9 cellular contexts compared by ENCODE assay signal in the genomic region with DNA sequence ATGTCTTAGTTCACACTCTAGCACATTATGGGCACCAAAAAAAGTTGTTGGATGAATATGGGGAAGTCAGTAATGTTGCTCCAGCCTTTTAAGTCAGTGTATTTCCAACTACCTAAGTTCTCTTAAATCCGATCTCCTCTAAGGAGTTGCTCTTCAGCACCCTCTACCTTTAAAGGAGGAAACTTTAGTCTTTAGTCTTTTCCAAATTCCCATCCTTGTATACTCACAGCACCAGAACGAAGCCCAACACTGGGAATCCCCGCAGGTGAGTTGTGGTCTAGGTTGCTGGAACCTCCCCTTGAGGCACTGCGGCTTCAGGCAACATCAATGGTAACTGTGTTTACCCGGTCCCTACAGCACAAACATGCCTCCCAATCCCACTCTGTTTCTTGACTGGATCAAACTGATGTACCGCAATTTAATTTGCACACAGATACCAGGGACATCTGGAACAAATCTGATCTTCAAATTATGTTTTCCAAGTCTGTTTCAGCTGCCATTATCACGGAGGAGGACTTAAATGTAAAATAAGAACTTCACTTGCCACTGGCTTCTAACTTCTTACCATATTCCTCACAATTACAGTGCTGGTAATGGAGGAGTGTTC.
DNase-seq lines count a peak whose midpoint lies in the region; ATAC-seq and TF ChIP-seq lines count a peak whose summit lies in the region.
"Had no signal": no experiment of that assay in that cellular context is flagged by ENCODE, and none has a peak within 500 bp of the region (broad histone marks: within the 10 kb centered on the region; RNA-seq: fewer than 3 reads in every experiment).

No MANE protein-coding gene starts in this region.

- peak; percentile 73 for ATAC-seq in HCT116
- no peak for ATAC-seq in activated naive CD8-positive, alpha-beta T cell treated with anti-CD3 and anti-CD28 coated beads, Interleukin-2, amount 50 U/mL, for 24 hours
- no peak for ATAC-seq in HG02938 (IDR thresholded peaks at IDR 0.05; ENCODE audit: unreplicated experiment)

- H3K36me3 ChIP-seq in HCT116 (ENCODE audit: control insufficient read depth in 1 of 2, insufficient read depth in 2 of 2, low read length in 2 of 2) (no peaks in the 10 kb centered on the region), MM.1S (replicated peaks; ENCODE audit: insufficient read depth, low read length) (no peaks in the 10 kb centered on the region)

- H3K9me2 ChIP-seq in HCT116 (ENCODE audit: insufficient read depth), result no peaks in the 10 kb centered on the region
- no peaks in the 10 kb centered on the region for H3K9me2 ChIP-seq in MM.1S (replicated peaks; ENCODE audit: insufficient read depth, low read length)

- H3K9me3 ChIP-seq in HCT116 (ENCODE audit: control insufficient read depth in 1 of 2, insufficient read depth in 1 of 2, low read depth in 1 of 2, low read length in 2 of 2), result no peaks in the 10 kb centered on the region
- no peaks in the 10 kb centered on the region for H3K9me3 ChIP-seq in MM.1S (replicated peaks; ENCODE audit: insufficient read depth, low read length)
- H3K9me3 ChIP-seq: Caco-2 had no signal

- H4K20me1 ChIP-seq in HCT116 (ENCODE audit: insufficient read depth) (no peaks in the 10 kb centered on the region), MM.1S (ENCODE audit: insufficient read depth, low read length) (no peaks in the 10 kb centered on the region)

- H3K27me3 ChIP-seq in HCT116 (ENCODE audit: insufficient read depth, low read length), result no peaks in the 10 kb centered on the region
- no peaks in the 10 kb centered on the region for H3K27me3 ChIP-seq in MM.1S (replicated peaks; ENCODE audit: insufficient read depth, low read length)

- H3K4me2 ChIP-seq in HCT116 (ENCODE audit: low read length), result no peak overlapping the region
- H3K4me2 ChIP-seq in MM.1S (ENCODE audit: low read depth, low read length), result no peak overlapping the region

- no peaks in the 10 kb centered on the region for H3K79me2 ChIP-seq in HCT116 (ENCODE audit: insufficient read depth, low read length)
- peaks cover 26% of the 10 kb centered on the region for H3K79me2 ChIP-seq in MM.1S (ENCODE audit: low read length)

- peak; percentile 70 for TF ChIP-seq CTCF in 22Rv1 (IDR thresholded peaks at IDR 0.05)
- peak; percentile 23 to 46 (median 41); a peak in 4 of 6 replicates for TF ChIP-seq CTCF in HCT116 (IDR thresholded peaks at IDR 0.05 in 2 of 3, conservative IDR thresholded peaks at IDR 0.05 in 1 of 3; ENCODE audit: borderline replicate concordance in 1 of 3, insufficient read depth in 1 of 3, low read depth in 2 of 3, low read length in 2 of 3)
- no peak for TF ChIP-seq CTCF in MM.1S (IDR thresholded peaks at IDR 0.05; ENCODE audit: low read length)

- H3K27ac ChIP-seq in 22Rv1 (no peak overlapping the region), HCT116 (ENCODE audit: low read depth, low read length) (no peak overlapping the region), MM.1S (ENCODE audit: low read length) (no peak overlapping the region)

- intact Hi-C loops in HCT116 (cut with micrococcal nuclease), result loop anchor here (5.0 kb wide), 1 partner anchor 61 kb away; no protein-coding TSS in a partner anchor

- POLR2A ChIA-PET in HCT116 (lab: Charles Lee), result no interaction called here

- H3K4me1 ChIP-seq in HCT116 (ENCODE audit: control insufficient read depth in 1 of 2, insufficient read depth in 2 of 2, low read length in 2 of 2), result no peaks in the 10 kb centered on the region
- no peaks in the 10 kb centered on the region for H3K4me1 ChIP-seq in MM.1S (ENCODE audit: low read length)
- H3K4me1 ChIP-seq: Caco-2 had no signal

- H3K4me1 Mint-ChIP-seq in activated naive CD8-positive, alpha-beta T cell treated with anti-CD3 and anti-CD28 coated beads, Interleukin-2, amount 50 U/mL, for 24 hours, result peaks cover 45% of the 10 kb centered on the region

- no peak overlapping the region for H3K4me3 ChIP-seq in HCT116 (replicated peaks in 1 of 2; ENCODE audit: low read depth in 1 of 2, low read length in 2 of 2)
- no peak overlapping the region for H3K4me3 ChIP-seq in MM.1S (ENCODE audit: low read length)

- no peak overlapping the region for H3K4me3 Mint-ChIP-seq in activated naive CD8-positive, alpha-beta T cell treated with anti-CD3 and anti-CD28 coated beads, Interleukin-2, amount 50 U/mL, for 24 hours

- no TSS peak for BruUV-seq in HCT116 (replicated peaks; lab: Mats Ljungman, UMichigan)

- peaks cover 4% of the 10 kb centered on the region for H3K9me3 Mint-ChIP-seq in activated naive CD8-positive, alpha-beta T cell treated with anti-CD3 and anti-CD28 coated beads, Interleukin-2, amount 50 U/mL, for 24 hours

- H3K27ac Mint-ChIP-seq in activated naive CD8-positive, alpha-beta T cell treated with anti-CD3 and anti-CD28 coated beads, Interleukin-2, amount 50 U/mL, for 24 hours, result peak overlapping the region; percentile 9

- RAD21 ChIA-PET in HCT116 (lab: Charles Lee; ENCODE audit: low non-redundant PET in 1 of 2, low total read pairs in 2 of 2, uncharacterized antibody in 2 of 2, unreplicated experiment in 2 of 2), result no interaction called here

- H2AFZ ChIP-seq in HCT116 (ENCODE audit: low read depth, low read length, poor library complexity, severe bottlenecking) (no peak overlapping the region), MM.1S (ENCODE audit: low read length) (no peak overlapping the region)

- H3F3A ChIP-seq in MM.1S (ENCODE audit: insufficient read depth, low read length), result no peaks in the 10 kb centered on the region

- TF ChIP-seq POLR2A in HCT116 (IDR thresholded peaks at IDR 0.05; ENCODE audit: borderline replicate concordance, extremely low read depth, insufficient read depth, insufficient read length), result no peak

- no peaks in the 10 kb centered on the region for H3K27me3 Mint-ChIP-seq in activated naive CD8-positive, alpha-beta T cell treated with anti-CD3 and anti-CD28 coated beads, Interleukin-2, amount 50 U/mL, for 24 hours

- CTCF ChIA-PET in HCT116 (lab: Charles Lee), result no interaction called here

- H3K9ac ChIP-seq in HCT116 (ENCODE audit: low read length) (no peak overlapping the region), MM.1S (ENCODE audit: low read length) (no peak overlapping the region)

- peak; percentile 52 for TF ChIP-seq RAD21 in HCT116 (IDR thresholded peaks at IDR 0.05; ENCODE audit: low read depth)

- peaks cover 29% of the 10 kb centered on the region for H3K36me3 Mint-ChIP-seq in activated naive CD8-positive, alpha-beta T cell treated with anti-CD3 and anti-CD28 coated beads, Interleukin-2, amount 50 U/mL, for 24 hours (ENCODE audit: low read depth)

- DNase-seq in HCT116 (ENCODE audit: low read depth, low spot score) (no peak), iPS DF 19.7 (ENCODE audit: low read depth, low spot score) (peak; percentile 23), MM.1S (no peak), NCI-H1436 treated with DMSO at 0.1 percent for 48 hours (lab: John Stamatoyannopoulos, UW) (no peak), NCI-H526 treated with DMSO at 0.1 percent for 48 hours (lab: John Stamatoyannopoulos, UW) (no peak)
- no peak for DNase-seq in activated naive CD8-positive, alpha-beta T cell treated with anti-CD3 and anti-CD28 coated beads, Interleukin-2, amount 50 U/mL, for 24 hours
- DNase-seq: Caco-2 had no signal

TF ChIP-seq in HCT116, 20 proteins besides CTCF, POLR2A, EP300 and RAD21 (continues in another document):
- TF ChIP-seq YY1 (IDR thresholded peaks at IDR 0.05; ENCODE audit: extremely low read depth, insufficient replicate concordance, low read depth, low read length) (no peak), SRF (IDR thresholded peaks at IDR 0.05; ENCODE audit: low read depth) (no peak), POLR2AphosphoS5 (IDR thresholded peaks at IDR 0.05; ENCODE audit: low read depth, low read length) (no peak), EZH2phosphoT487 (IDR thresholded peaks at IDR 0.05; ENCODE audit: borderline replicate concordance) (no peak), CEBPB (IDR thresholded peaks at IDR 0.05; ENCODE audit: low read depth) (no peak), ZNF274 (IDR thresholded peaks at IDR 0.05; ENCODE audit: low read depth, low read length) (no peak), CBX3 (IDR thresholded peaks at IDR 0.05; ENCODE audit: low read depth) (no peak), REST (IDR thresholded peaks at IDR 0.05; ENCODE audit: low read depth) (no peak), FOSL1 (IDR thresholded peaks at IDR 0.05; ENCODE audit: low read depth) (no peak)
- TF ChIP-seq, protein P1, sequence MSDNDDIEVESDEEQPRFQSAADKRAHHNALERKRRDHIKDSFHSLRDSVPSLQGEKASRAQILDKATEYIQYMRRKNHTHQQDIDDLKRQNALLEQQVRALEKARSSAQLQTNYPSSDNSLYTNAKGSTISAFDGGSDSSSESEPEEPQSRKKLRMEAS (IDR thresholded peaks at IDR 0.05), result no peak
